1 cellular context compared by ENCODE assay signal in the genomic region with DNA sequence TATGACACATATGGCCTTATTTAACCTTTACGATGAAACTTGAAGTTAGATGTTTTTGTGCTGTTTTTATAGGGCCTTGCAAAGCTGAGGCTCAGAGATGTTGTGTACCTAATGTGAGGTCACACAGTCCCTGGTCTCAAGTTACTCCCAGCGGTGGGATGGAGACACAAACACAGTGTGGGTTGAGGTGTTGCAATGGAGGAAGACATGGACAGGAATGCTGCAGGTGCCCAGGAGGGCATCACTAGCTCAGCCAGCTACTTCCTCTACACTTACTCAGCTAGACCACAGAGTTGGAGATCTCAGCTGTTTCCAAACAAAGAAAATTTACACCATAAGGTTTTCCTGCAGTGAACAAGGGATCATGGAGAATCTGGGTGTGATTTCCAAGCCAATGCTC.
TF ChIP-seq lines count a peak whose summit lies in the region.

No MANE protein-coding gene starts in this region.

TF ChIP-seq in HepG2, 621 proteins besides CTCF, POLR2A, EP300 and RAD21:
- peak; percentile 44; the same call in 1 of the 2 replicates for TF ChIP-seq ZNF768 (CRISPR knock-in tag; IDR thresholded peaks at IDR 0.05)
- no peak for TF ChIP-seq KMT2A (CRISPR knock-in tag; IDR thresholded peaks at IDR 0.05)
